Comparison of ENCODE assay signal across 12 cellular contexts in the genomic region with DNA sequence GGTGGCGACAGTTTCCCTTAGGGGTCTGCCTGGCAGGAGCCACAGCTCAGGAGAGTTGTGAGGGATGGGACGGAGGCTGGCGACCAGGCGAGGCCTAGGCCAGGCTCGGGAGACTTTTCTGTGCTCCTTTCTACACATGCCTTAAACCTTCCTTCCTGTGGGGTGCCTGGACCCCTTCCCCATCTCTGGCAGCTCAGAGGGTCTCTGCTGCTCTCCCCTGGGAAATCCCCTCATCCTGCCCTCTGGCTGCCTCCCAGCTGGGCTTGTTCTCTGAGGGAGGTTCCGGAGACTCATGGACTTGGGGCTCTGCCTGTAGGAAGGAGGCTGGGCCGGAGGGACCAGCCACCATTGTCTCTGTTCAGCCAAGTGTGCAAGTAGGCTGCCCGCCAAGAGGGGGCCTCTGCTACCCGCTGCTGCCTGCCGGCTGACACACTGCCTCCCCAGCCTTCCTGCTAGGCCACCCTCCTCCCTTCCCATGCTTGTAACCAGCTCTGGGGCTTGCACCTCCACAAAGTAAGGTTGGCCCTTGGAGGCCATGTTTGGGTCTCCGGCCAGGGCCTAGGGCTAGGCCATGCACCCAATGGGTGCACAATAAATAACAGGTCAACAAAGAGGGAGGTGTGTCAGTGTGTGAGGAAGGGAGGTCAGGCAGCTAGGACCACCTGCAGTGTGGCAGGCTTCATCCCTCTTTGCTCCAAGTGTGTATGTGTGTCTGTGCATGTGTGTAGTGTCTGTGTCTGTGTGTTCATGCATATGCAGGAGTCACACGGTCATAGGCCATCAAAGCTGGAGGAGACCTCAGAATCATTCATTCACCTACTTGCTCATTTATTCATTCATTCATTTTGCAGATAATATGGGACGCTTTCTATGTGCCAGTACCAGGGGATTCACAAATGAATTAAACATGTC. TPM values are rescaled to one million over a fixed set of nuclear protein-coding genes. Genes with fewer than 3 reads are reported as not detected.
DNase-seq lines count a peak whose midpoint lies in the region; ATAC-seq and TF ChIP-seq lines count a peak whose summit lies in the region.
"Had no signal": no experiment of that assay in that cellular context is flagged by ENCODE, and none has a peak within 500 bp of the region (broad histone marks: within the 10 kb centered on the region; RNA-seq: fewer than 3 reads in every experiment).

No MANE protein-coding gene starts in this region.

- peaks cover 11% of the 10 kb centered on the region for H3K4me1 ChIP-seq in GM23248 (ENCODE audit: insufficient read depth)

- H3K4me1 Mint-ChIP-seq in activated CD4-positive, alpha-beta T cell treated with anti-CD3 and anti-CD28 coated beads for 36 hours: peaks cover 18% of the 10 kb centered on the region
- no peaks in the 10 kb centered on the region for H3K4me1 Mint-ChIP-seq in endothelial cell (ENCODE audit: unreplicated experiment)

- no peaks in the 10 kb centered on the region for H3K27me3 Mint-ChIP-seq in activated CD4-positive, alpha-beta T cell treated with anti-CD3 and anti-CD28 coated beads for 36 hours
- H3K27me3 Mint-ChIP-seq in endothelial cell (ENCODE audit: unreplicated experiment): peaks cover 9% of the 10 kb centered on the region

- POLR2A ChIA-PET in activated CD4-positive, alpha-beta T cell treated with anti-CD3 and anti-CD28 coated beads for 36 hours (lab: Charles Lee): no interaction called here
- POLR2A ChIA-PET in RWPE1 (lab: Yijun Ruan, JAX; ENCODE audit: low non-redundant PET): interaction anchor here (0.6 kb wide), 1 partner anchor 46 kb away, joined by 3 read pairs; no protein-coding TSS in a partner anchor

- H3K4me3 ChIP-seq in epithelial cell of proximal tubule (ENCODE audit: low read depth, low read length) (no peak overlapping the region), GM23248 (no peak overlapping the region)

- H3F3A ChIP-seq in GM23248 (ENCODE audit: insufficient read depth): peaks cover 13% of the 10 kb centered on the region

- no peak for ATAC-seq in activated CD4-positive, alpha-beta T cell treated with anti-CD3 and anti-CD28 coated beads for 36 hours
- ATAC-seq in sciatic nerve (no peak), GM21367 (IDR thresholded peaks at IDR 0.05; ENCODE audit: unreplicated experiment) (no peak)

- intact Hi-C loops in activated CD4-positive, alpha-beta T cell treated with anti-CD3 and anti-CD28 coated beads for 36 hours (cut with DNase I, micrococcal nuclease): no loop called here
- intact Hi-C loops in sciatic nerve (cut with DNase I): loop anchor here (5.0 kb wide), 1 partner anchor 170 kb away; no protein-coding TSS in a partner anchor

- no peak overlapping the region for H3K4me3 Mint-ChIP-seq in activated CD4-positive, alpha-beta T cell treated with anti-CD3 and anti-CD28 coated beads for 36 hours
- no peak overlapping the region for H3K4me3 Mint-ChIP-seq in endothelial cell (ENCODE audit: unreplicated experiment)

- TF ChIP-seq CTCF in RWPE1 (conservative IDR thresholded peaks at IDR 0.05; ENCODE audit: low read depth): no peak
- TF ChIP-seq CTCF in epithelial cell of proximal tubule (conservative IDR thresholded peaks at IDR 0.05; ENCODE audit: low read depth, low read length): peak; percentile 13
- no peak for TF ChIP-seq CTCF in endothelial cell (IDR thresholded peaks at IDR 0.05; ENCODE audit: unreplicated experiment)

- peaks cover 36% of the 10 kb centered on the region for H3K36me3 Mint-ChIP-seq in activated CD4-positive, alpha-beta T cell treated with anti-CD3 and anti-CD28 coated beads for 36 hours (ENCODE audit: low read depth)
- no peaks in the 10 kb centered on the region for H3K36me3 Mint-ChIP-seq in endothelial cell (ENCODE audit: low read depth, unreplicated experiment)

- H3K36me3 ChIP-seq in GM23248 (ENCODE audit: low read depth): no peaks in the 10 kb centered on the region

- H3K79me2 ChIP-seq in GM23248 (ENCODE audit: insufficient read depth): no peaks in the 10 kb centered on the region

- WGBS in GM23248 (ENCODE audit: low coverage in 1 of 2, low lambda C conversion rate in 2 of 2, missing lambda C conversion rate in 2 of 2), 2 experiments: 79 to 81% methylated on average over 13 of the region's 13 CpGs

- H3K9me2 ChIP-seq in GM23248 (ENCODE audit: insufficient read depth): no peaks in the 10 kb centered on the region

- CTCF ChIA-PET in activated CD4-positive, alpha-beta T cell treated with anti-CD3 and anti-CD28 coated beads for 36 hours (lab: Charles Lee): interaction anchor here (0.6 to 3.0 kb wide), 21 partner anchors 11 to 168 kb away, joined by 3 to 33 read pairs (median 4); no protein-coding TSS in a partner anchor
- CTCF ChIA-PET in RWPE1 (lab: Yijun Ruan, JAX): interaction anchor here (0.6 to 1.9 kb wide), 5 partner anchors 18 to 205 kb away, joined by 3 to 6 read pairs (median 3); no protein-coding TSS in a partner anchor

- no peaks in the 10 kb centered on the region for H3K9me3 ChIP-seq in GM23248 (ENCODE audit: low read depth)

- H3K27me3 ChIP-seq in GM23248 (replicated peaks; ENCODE audit: insufficient read depth): no peaks in the 10 kb centered on the region

- H3K9me3 Mint-ChIP-seq in activated CD4-positive, alpha-beta T cell treated with anti-CD3 and anti-CD28 coated beads for 36 hours (ENCODE audit: low read depth): no peaks in the 10 kb centered on the region
- no peaks in the 10 kb centered on the region for H3K9me3 Mint-ChIP-seq in endothelial cell (ENCODE audit: unreplicated experiment)

- H3K27ac ChIP-seq in RWPE1: peak overlapping the region; percentile 90
- no peak overlapping the region for H3K27ac ChIP-seq in GM23248

- H4K20me1 ChIP-seq in GM23248 (ENCODE audit: insufficient read depth): no peaks in the 10 kb centered on the region

- in situ Hi-C loops in GM23248 (cut with MboI): loop anchor here (10.0 kb wide), 1 partner anchor 172 kb away; no protein-coding TSS in a partner anchor

- no peak overlapping the region for H3K9ac ChIP-seq in GM23248

- H3K27ac Mint-ChIP-seq in activated CD4-positive, alpha-beta T cell treated with anti-CD3 and anti-CD28 coated beads for 36 hours: peak overlapping the region; percentile 24
- H3K27ac Mint-ChIP-seq in endothelial cell (ENCODE audit: unreplicated experiment): no peak overlapping the region

- no peak for DNase-seq in activated CD4-positive, alpha-beta T cell treated with anti-CD3 and anti-CD28 coated beads for 36 hours
- no peak for DNase-seq in activated CD4-positive, alpha-beta T cell treated with anti-CD3 and anti-CD28 coated beads, Interleukin-2, amount 50 U/mL, for 1 hour
- DNase-seq in RWPE1 (ENCODE audit: low spot score) (no peak), epithelial cell of proximal tubule (ENCODE audit: low read depth) (no peak), sciatic nerve (ENCODE audit: low spot score) (peak; percentile 63), GM23248 (no peak), endothelial cell (ENCODE audit: low spot score) (no peak)
- DNase-seq: activated gamma-delta T cell; NCI-H1048; stimulated activated CD4-positive, alpha-beta T cell treated with anti-CD3 and anti-CD28 coated beads, Interleukin-2, amount 100 ng/mL, for 24 hours; T1000 had no signal

- H2AFZ ChIP-seq in GM23248: no peak overlapping the region

- H3K4me2 ChIP-seq in GM23248 (ENCODE audit: unreplicated experiment): no peak overlapping the region

RNA-seq across cellular contexts. Expression of a gene that starts 28.8 kb away (rescaled TPM):
- 100 to 1,000 TPM; 232 to 274 TPM for total RNA-seq in activated CD4-positive, alpha-beta T cell treated with anti-CD3 and anti-CD28 coated beads for 36 hours
- total RNA-seq in epithelial cell of proximal tubule (5.9 and 7.3 TPM in 2 replicates), sciatic nerve (20.3 TPM), endothelial cell (ENCODE audit: unreplicated experiment) (1.9 TPM)
- 2.8 and 6.1 TPM in 2 replicates for total RNA-seq in GM23248 (2014; rRNA removed; shearing (Covaris generic))
- 0.63 and 1.1 TPM in 2 replicates for polyA plus RNA-seq in GM23248 (2016; fragmentation: Nextera tagmentation; extraction: Ambion mirVana)

Comparison
In these comparisons a context has a peak if more than half of its experiments do, and no peak if none do; other contexts are left out.
1. RNA of a gene that starts 28.8 kb away (total RNA-seq): 232 to 274 TPM in activated CD4-positive, alpha-beta T cell treated with anti-CD3 and anti-CD28 coated beads for 36 hours; 20.3 TPM in sciatic nerve (single experiment), 5.9 to 7.3 TPM in epithelial cell of proximal tubule, 2.8 to 6.1 TPM in GM23248 and 1.9 TPM in endothelial cell (single experiment); every median in the first group is over 10 times any median in the second.